18 cellular contexts compared by ENCODE assay signal in the genomic region with DNA sequence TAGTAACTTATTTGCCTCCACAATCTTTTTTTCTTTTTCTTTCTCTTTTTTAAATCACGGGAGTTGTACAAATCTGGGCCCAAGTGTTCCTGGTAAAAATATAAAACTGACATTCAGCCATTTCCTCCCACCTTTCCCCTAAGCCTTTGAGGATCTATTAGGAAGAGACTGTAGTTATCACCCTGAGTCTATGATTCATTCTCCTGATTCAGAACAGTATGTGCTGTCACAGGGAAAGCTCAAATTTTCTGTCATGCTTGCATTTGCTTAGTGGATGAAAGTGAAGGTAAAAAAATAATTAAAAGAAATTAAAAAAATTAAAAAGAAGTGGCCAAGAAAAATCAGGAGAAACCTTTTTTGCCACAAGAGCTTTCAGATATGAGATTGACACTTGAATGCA.
DNase-seq lines count a peak whose midpoint lies in the region; ATAC-seq and TF ChIP-seq lines count a peak whose summit lies in the region.
"Had no signal": no experiment of that assay in that cellular context is flagged by ENCODE, and none has a peak within 500 bp of the region (broad histone marks: within the 10 kb centered on the region; RNA-seq: fewer than 3 reads in every experiment).

No MANE protein-coding gene starts in this region.

- H3K27me3 ChIP-seq in breast epithelium: no peaks in the 10 kb centered on the region
- H3K27me3 ChIP-seq: BLaER1 treated with 17β-estradiol and CSF1 and Interleukin-3, amounts not matched to agents 10 nM and 100 nM; Peyer's patch had no signal

- no peak overlapping the region for H3K27ac ChIP-seq in breast epithelium
- H3K27ac ChIP-seq: BLaER1 treated with 17β-estradiol and CSF1 and Interleukin-3, amounts not matched to agents 10 nM and 100 nM; Peyer's patch had no signal

- peaks cover 17% of the 10 kb centered on the region for H3K4me1 Mint-ChIP-seq in MCF 10A (ENCODE audit: insufficient read depth, unreplicated experiment)
- H3K4me1 Mint-ChIP-seq in activated CD8-positive, alpha-beta memory T cell treated with anti-CD3 and anti-CD28 coated beads, Interleukin-2, amount 10 ng/mL, durations not matched to agents 7 days and 5 days: peaks cover 10% of the 10 kb centered on the region
- H3K4me1 Mint-ChIP-seq: GM23338 had no signal

- ATAC-seq in HG03342 (IDR thresholded peaks at IDR 0.05; ENCODE audit: unreplicated experiment): no peak
- ATAC-seq in activated CD8-positive, alpha-beta memory T cell treated with anti-CD3 and anti-CD28 coated beads, Interleukin-2, amount 10 ng/mL, durations not matched to agents 7 days and 5 days: no peak
- ATAC-seq: GM23338 had no signal

- no peak for TF ChIP-seq CTCF in MCF 10A (IDR thresholded peaks at IDR 0.05; ENCODE audit: unreplicated experiment)
- TF ChIP-seq CTCF in breast epithelium (IDR thresholded peaks at IDR 0.05): no peak
- no peak for TF ChIP-seq CTCF in epithelial cell of esophagus (IDR thresholded peaks at IDR 0.05; ENCODE audit: insufficient read depth, low read depth, low read length, missing control alignments)

- no peaks in the 10 kb centered on the region for H3K27me3 Mint-ChIP-seq in MCF 10A (ENCODE audit: insufficient read depth, unreplicated experiment)
- H3K27me3 Mint-ChIP-seq in activated CD8-positive, alpha-beta memory T cell treated with anti-CD3 and anti-CD28 coated beads, Interleukin-2, amount 10 ng/mL, durations not matched to agents 7 days and 5 days: no peaks in the 10 kb centered on the region

- H3K9me3 Mint-ChIP-seq in MCF 10A (ENCODE audit: unreplicated experiment): no peaks in the 10 kb centered on the region
- H3K9me3 Mint-ChIP-seq in activated CD8-positive, alpha-beta memory T cell treated with anti-CD3 and anti-CD28 coated beads, Interleukin-2, amount 10 ng/mL, durations not matched to agents 7 days and 5 days (ENCODE audit: low read depth): no peaks in the 10 kb centered on the region
- H3K9me3 Mint-ChIP-seq: GM23338 had no signal

- TF ChIP-seq POLR2A in breast epithelium (IDR thresholded peaks at IDR 0.05): no peak

- H3K4me1 ChIP-seq in breast epithelium: no peaks in the 10 kb centered on the region
- H3K4me1 ChIP-seq: BLaER1 treated with 17β-estradiol and CSF1 and Interleukin-3, amounts not matched to agents 10 nM and 100 nM; Peyer's patch had no signal

- CTCF ChIA-PET in MCF 10A (lab: Yijun Ruan, JAX): interaction anchor here (0.6 to 0.7 kb wide), 2 partner anchors 11 to 406 kb away, joined by 3 to 4 read pairs; no protein-coding TSS in a partner anchor
- CTCF ChIA-PET in activated CD8-positive, alpha-beta memory T cell treated with anti-CD3 and anti-CD28 coated beads, Interleukin-2, amount 10 ng/mL, durations not matched to agents 7 days and 5 days (lab: Charles Lee): no interaction called here

- no peaks in the 10 kb centered on the region for H3K36me3 ChIP-seq in breast epithelium

- DNase-seq in MCF 10A (ENCODE audit: unreplicated experiment): no peak
- DNase-seq in breast epithelium (ENCODE audit: low spot score in 2 of 2): no peak
- peak; percentile 52 for DNase-seq in epithelial cell of esophagus (ENCODE audit: low read depth)
- peak; percentile 9 for DNase-seq in kidney glomerular epithelial cell (lab: John Stamatoyannopoulos, UW)
- no peak for DNase-seq in posterior cingulate gyrus
- DNase-seq in activated CD8-positive, alpha-beta memory T cell treated with anti-CD3 and anti-CD28 coated beads, Interleukin-2, amount 10 ng/mL, durations not matched to agents 7 days and 5 days: no peak
- DNase-seq in SIG-M5 treated with dmso at 0.1 percent for 504 hours (lab: John Stamatoyannopoulos, UW; ENCODE audit: unreplicated experiment): no peak
- DNase-seq: 8988T, DMS 273 treated with DMSO at 0.1 percent for 48 hours, Kasumi-1, MV-4-11, NCI-H1436, NCI-H2029 treated with DMSO at 0.1 percent for 48 hours, NCI-H510A treated with DMSO at 0.1 percent for 48 hours, Peyer's patch had no signal

- no peak overlapping the region for H3K4me3 ChIP-seq in breast epithelium
- no peak overlapping the region for H3K4me3 ChIP-seq in epithelial cell of esophagus (ENCODE audit: low read length)
- H3K4me3 ChIP-seq: BLaER1 treated with 17β-estradiol and CSF1 and Interleukin-3, amounts not matched to agents 10 nM and 100 nM; GM23338; Peyer's patch had no signal

- POLR2A ChIA-PET in MCF 10A (lab: Yijun Ruan, JAX): interaction anchor here (0.7 to 1.5 kb wide), 3 partner anchors 10 to 494 kb away, joined by 4 read pairs; no protein-coding TSS in a partner anchor

- intact Hi-C loops in MCF 10A (cut with micrococcal nuclease) (no loop called here), breast epithelium (cut with DNase I; ENCODE audit: low total_unique reads) (no loop called here), posterior cingulate gyrus (cut with DNase I) (no loop called here)

- peak overlapping the region; percentile 29 for H3K27ac Mint-ChIP-seq in MCF 10A (ENCODE audit: low read depth, unreplicated experiment)
- H3K27ac Mint-ChIP-seq in activated CD8-positive, alpha-beta memory T cell treated with anti-CD3 and anti-CD28 coated beads, Interleukin-2, amount 10 ng/mL, durations not matched to agents 7 days and 5 days: no peak overlapping the region
- H3K27ac Mint-ChIP-seq: GM23338 had no signal

- H3K9me3 ChIP-seq in breast epithelium: no peaks in the 10 kb centered on the region
- H3K9me3 ChIP-seq: Peyer's patch had no signal

- BruUV-seq in MCF 10A (replicated peaks; lab: Mats Ljungman, UMichigan): no TSS peak

- no peak overlapping the region for H3K4me3 Mint-ChIP-seq in MCF 10A (ENCODE audit: unreplicated experiment)
- H3K4me3 Mint-ChIP-seq in activated CD8-positive, alpha-beta memory T cell treated with anti-CD3 and anti-CD28 coated beads, Interleukin-2, amount 10 ng/mL, durations not matched to agents 7 days and 5 days: no peak overlapping the region
- H3K4me3 Mint-ChIP-seq: GM23338 had no signal

- peaks cover 30% of the 10 kb centered on the region for H3K36me3 Mint-ChIP-seq in MCF 10A (ENCODE audit: insufficient read depth, unreplicated experiment)
- peaks cover 76% of the 10 kb centered on the region for H3K36me3 Mint-ChIP-seq in activated CD8-positive, alpha-beta memory T cell treated with anti-CD3 and anti-CD28 coated beads, Interleukin-2, amount 10 ng/mL, durations not matched to agents 7 days and 5 days

Comparison
In these comparisons a context has a peak if more than half of its experiments do, and no peak if none do; other contexts are left out.
1. DNase-seq: peak in epithelial cell of esophagus (single experiment) and kidney glomerular epithelial cell (single experiment); none in MCF 10A (single experiment), breast epithelium (0 of 2), posterior cingulate gyrus (0 of 10), activated CD8-positive, alpha-beta memory T cell treated with anti-CD3 and anti-CD28 coated beads, Interleukin-2, amount 10 ng/mL, durations not matched to agents 7 days and 5 days (single experiment) and SIG-M5 treated with dmso at 0.1 percent for 504 hours (single experiment).